20 cellular contexts compared by ENCODE assay signal in the genomic region with DNA sequence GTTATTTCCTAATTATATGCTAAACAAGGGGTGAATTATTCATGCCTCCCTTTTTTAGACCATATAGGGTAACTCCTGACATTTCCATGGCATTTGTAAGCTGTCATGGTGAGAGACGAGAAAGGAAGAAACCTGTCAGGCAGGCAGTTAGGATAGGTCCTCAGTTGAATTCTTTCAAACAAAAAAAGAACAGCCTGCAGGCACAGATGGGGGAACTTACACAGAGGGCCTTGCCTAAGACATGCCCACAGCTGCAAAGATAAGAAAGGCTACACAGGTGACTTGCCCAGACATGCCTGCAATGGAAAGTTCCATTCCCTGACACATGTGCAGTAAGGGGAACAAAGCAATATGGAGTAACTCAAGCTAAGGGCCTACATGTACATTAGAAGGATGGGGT.
DNase-seq lines count a peak whose midpoint lies in the region; ATAC-seq, FAIRE-seq and TF ChIP-seq lines count a peak whose summit lies in the region.
"Had no signal": no experiment of that assay in that cellular context is flagged by ENCODE, and none has a peak within 500 bp of the region (broad histone marks: within the 10 kb centered on the region; RNA-seq: fewer than 3 reads in every experiment).

No MANE protein-coding gene starts in this region.

- H3K27ac Mint-ChIP-seq in natural killer cell treated with Interleukin-12 subunit alpha and Interleukin-12 subunit beta and Interleukin-15 and Interleukin-18, amount 100 ng/mL, for 72 hours = no peak overlapping the region
- H3K27ac Mint-ChIP-seq: B cell; CD4-positive, alpha-beta T cell had no signal

- H2AFZ ChIP-seq in K562 (ENCODE audit: low read depth, low read length) = no peak overlapping the region

- peaks cover 28% of the 10 kb centered on the region for H3K36me3 Mint-ChIP-seq in natural killer cell treated with Interleukin-12 subunit alpha and Interleukin-12 subunit beta and Interleukin-15 and Interleukin-18, amount 100 ng/mL, for 72 hours

- FAIRE-seq in K562 (lab: Jason Lieb, UNC) = no peak
- FAIRE-seq: G401.6, GM12892, H54 had no signal

- no peak overlapping the region for H3K4me3 ChIP-seq in HFF-Myc (replicated peaks; ENCODE audit: low read depth, low read length)
- no peak overlapping the region for H3K4me3 ChIP-seq in K562

- H3K27ac ChIP-seq in K562 (ENCODE audit: extremely low read depth, low read depth, low read length) = no peak overlapping the region
- no peak overlapping the region for H3K27ac ChIP-seq in foreskin keratinocyte
- H3K27ac ChIP-seq: 22Rv1 had no signal

- TF ChIP-seq RAD21 in K562 (CRISPR knock-in tag; conservative IDR thresholded peaks at IDR 0.05 in 1 of 2, IDR thresholded peaks at IDR 0.05 in 1 of 2) = no peak

- no peak overlapping the region for H3K9ac ChIP-seq in K562 (ENCODE audit: insufficient read depth in 1 of 2, low read depth in 2 of 2, low read length in 2 of 2)

- TF ChIP-seq EP300 in K562 (IDR thresholded peaks at IDR 0.05; ENCODE audit: low read length) = no peak

- H3K36me3 ChIP-seq in K562 (ENCODE audit: control insufficient read depth, insufficient read depth, low read length) = no peaks in the 10 kb centered on the region

- H3K4me3 Mint-ChIP-seq in natural killer cell treated with Interleukin-12 subunit alpha and Interleukin-12 subunit beta and Interleukin-15 and Interleukin-18, amount 100 ng/mL, for 72 hours = no peak overlapping the region
- H3K4me3 Mint-ChIP-seq: B cell; CD4-positive, alpha-beta T cell had no signal

- CTCF ChIA-PET in K562 (lab: Yijun Ruan, JAX; ENCODE audit: low intra/inter-chr PET ratio) = no interaction called here

- DNase-seq in DMS 273 (lab: John Stamatoyannopoulos, UW; ENCODE audit: unreplicated experiment) (peak; percentile 64), DMS 273 treated with DMSO at 0.1 percent for 48 hours (lab: John Stamatoyannopoulos, UW) (no peak), HFF-Myc (ENCODE audit: extremely low read depth, low read depth) (peak; percentile 1), K562 (ENCODE audit: extremely low read depth in 1 of 4, low spot score in 3 of 4) (no peak), foreskin keratinocyte (peak; percentile 10 to 31), H4 (ENCODE audit: low spot score) (no peak)
- DNase-seq in natural killer cell treated with Interleukin-12 subunit alpha and Interleukin-12 subunit beta and Interleukin-15 and Interleukin-18, amount 100 ng/mL, for 72 hours (ENCODE audit: low spot score) = no peak
- DNase-seq: ACHN; Calu3; CD4-positive, alpha-beta T cell; DMS153; DMS79 treated with DMSO at 0.1 percent for 48 hours; EL had no signal

- no peak overlapping the region for H3K4me2 ChIP-seq in K562 (ENCODE audit: insufficient read depth, low read length)

- TF ChIP-seq POLR2A in K562 (conservative IDR thresholded peaks at IDR 0.05) = no peak

- no peaks in the 10 kb centered on the region for H3K4me1 ChIP-seq in K562 (replicated peaks in 1 of 2; ENCODE audit: control insufficient read depth in 2 of 2, insufficient read depth in 2 of 2, low read length in 2 of 2)
- H3K4me1 ChIP-seq in foreskin keratinocyte = no peaks in the 10 kb centered on the region

- H3K9me1 ChIP-seq in K562 (ENCODE audit: control insufficient read depth, insufficient read depth, low read length) = no peaks in the 10 kb centered on the region

- peaks cover 4% of the 10 kb centered on the region in 2 donors for H3K4me1 Mint-ChIP-seq in natural killer cell treated with Interleukin-12 subunit alpha and Interleukin-12 subunit beta and Interleukin-15 and Interleukin-18, amount 100 ng/mL, for 72 hours (ENCODE audit: low read depth in 2 of 2)

- no peaks in the 10 kb centered on the region for H3K79me2 ChIP-seq in K562 (ENCODE audit: control insufficient read depth, insufficient read depth, low read length)

- intact Hi-C loops in K562 (cut with micrococcal nuclease) = no loop called here

- ATAC-seq in K562 (no peak), foreskin keratinocyte (peak; percentile 18), HG03039 (IDR thresholded peaks at IDR 0.05; ENCODE audit: unreplicated experiment) (no peak)
- no peak for ATAC-seq in natural killer cell treated with Interleukin-12 subunit alpha and Interleukin-12 subunit beta and Interleukin-15 and Interleukin-18, amount 100 ng/mL, for 72 hours
- ATAC-seq: HCT116 had no signal

- TF ChIP-seq CTCF in HFF-Myc (IDR thresholded peaks at IDR 0.05; ENCODE audit: low read depth, low read length, missing control alignments) (no peak), K562 (IDR thresholded peaks at IDR 0.05 in 2 of 3, conservative IDR thresholded peaks at IDR 0.05 in 1 of 3; ENCODE audit: insufficient read depth in 2 of 3, low read depth in 1 of 3, low read length in 3 of 3) (no peak), foreskin keratinocyte (conservative IDR thresholded peaks at IDR 0.05) (no peak)

- H3K9me3 Mint-ChIP-seq in natural killer cell treated with Interleukin-12 subunit alpha and Interleukin-12 subunit beta and Interleukin-15 and Interleukin-18, amount 100 ng/mL, for 72 hours = peaks cover 14% of the 10 kb centered on the region

- in situ Hi-C loops in K562 (cut with MboI) = no loop called here

- POLR2A ChIA-PET in K562 (lab: Yijun Ruan, JAX) = no interaction called here

- WGBS in K562 (ENCODE audit: insufficient coverage, low coverage, missing lambda C conversion rate) = 0% methylated on average over 1 of the region's 1 CpG

- H3K27me3 ChIP-seq in K562 (ENCODE audit: control insufficient read depth in 2 of 2, insufficient read depth in 2 of 2, low read length in 2 of 2) = peaks cover 0 to 12% of the 10 kb centered on the region in 2 experiments; a peak in 2 of 5 replicates
- no peaks in the 10 kb centered on the region for H3K27me3 ChIP-seq in foreskin keratinocyte

- H3K27me3 Mint-ChIP-seq in natural killer cell treated with Interleukin-12 subunit alpha and Interleukin-12 subunit beta and Interleukin-15 and Interleukin-18, amount 100 ng/mL, for 72 hours = no peaks in the 10 kb centered on the region
- H3K27me3 Mint-ChIP-seq: B cell; CD4-positive, alpha-beta T cell had no signal

- no peaks in the 10 kb centered on the region for H4K20me1 ChIP-seq in K562 (replicated peaks; ENCODE audit: control insufficient read depth, insufficient read depth, low read length)

- H3K9me3 ChIP-seq in K562 (replicated peaks; ENCODE audit: control insufficient read depth, insufficient read depth, low read depth, low read length) = no peaks in the 10 kb centered on the region

- no TSS peak for BruUV-seq in K562 (replicated peaks; lab: Mats Ljungman, UMichigan)

TF ChIP-seq in K562, 482 proteins besides CTCF, POLR2A, EP300 and RAD21:
- TF ChIP-seq ZFP36 (IDR thresholded peaks at IDR 0.05; ENCODE audit: low read depth, low read length, partially characterized antibody) = peak; percentile 78
- no peak for TF ChIP-seq SOX6 (IDR thresholded peaks at IDR 0.05)

Comparison
In these comparisons a context has a peak if more than half of its experiments do, and no peak if none do; other contexts are left out.
1. DNase-seq: peak in DMS 273 (single experiment), HFF-Myc (single experiment) and foreskin keratinocyte (2 of 2); none in DMS 273 treated with DMSO at 0.1 percent for 48 hours (single experiment), K562 (0 of 4), natural killer cell treated with Interleukin-12 subunit alpha and Interleukin-12 subunit beta and Interleukin-15 and Interleukin-18, amount 100 ng/mL, for 72 hours (single experiment) and H4 (single experiment).